8 cellular contexts compared by ENCODE assay signal in genomic region chr12:76032043-76032981, GRCh38. TPM values are rescaled to one million over a fixed set of nuclear protein-coding genes. Genes with fewer than 3 reads are reported as not detected.
DNase-seq lines count a peak whose midpoint lies in the region; ATAC-seq and TF ChIP-seq lines count a peak whose summit lies in the region.

No MANE protein-coding gene starts in this region.

- H3K4me1 ChIP-seq in mononuclear cell (ENCODE audit: insufficient read depth, low read length) (peaks cover 30% of the 10 kb centered on the region), suprapubic skin (peaks cover 31% of the 10 kb centered on the region)

- H3K36me3 ChIP-seq in suprapubic skin: no peaks in the 10 kb centered on the region

- peak; percentile 39 for ATAC-seq in GM21723 (IDR thresholded peaks at IDR 0.05; ENCODE audit: unreplicated experiment)

- TF ChIP-seq EP300 in Ishikawa (IDR thresholded peaks at IDR 0.05; ENCODE audit: borderline replicate concordance) (no peak), suprapubic skin (IDR thresholded peaks at IDR 0.05) (no peak)

- H3K9me3 ChIP-seq in mononuclear cell (ENCODE audit: low read depth, low read length) (no peaks in the 10 kb centered on the region), suprapubic skin (no peaks in the 10 kb centered on the region)

- 3% methylated on average over 46 of the region's 58 CpGs for WGBS in suprapubic skin

- no peak for TF ChIP-seq RAD21 in Ishikawa (IDR thresholded peaks at IDR 0.05; ENCODE audit: low read depth)

- no peak for TF ChIP-seq CTCF in suprapubic skin (IDR thresholded peaks at IDR 0.05)

- DNase-seq in GM03348 (ENCODE audit: low spot score) (peak; percentile 68), erythroblast (lab: John Stamatoyannopoulos, UW) (peak; percentile 72 to 84), suprapubic skin (ENCODE audit: low spot score in 2 of 2) (peak in 1 of 2 donors; percentile 83), NCI-H187 (lab: John Stamatoyannopoulos, UW) (no peak)
- peak; percentile 34 for DNase-seq in activated CD4-positive, alpha-beta T cell treated with anti-CD3 and anti-CD28 coated beads, Interleukin-2, amount 50 U/mL, for 1 hour

- peaks cover 39% of the 10 kb centered on the region for H3K27me3 ChIP-seq in mononuclear cell (ENCODE audit: insufficient read depth, low read length)
- H3K27me3 ChIP-seq in suprapubic skin: no peaks in the 10 kb centered on the region

- peak overlapping the region; percentile 94 for H3K27ac ChIP-seq in suprapubic skin

- peak overlapping the region; percentile 62 for H3K4me3 ChIP-seq in mononuclear cell (ENCODE audit: low read length)
- H3K4me3 ChIP-seq in suprapubic skin: peak overlapping the region; percentile 79

- TF ChIP-seq POLR2A in erythroblast (IDR thresholded peaks at IDR 0.05; ENCODE audit: low read length) (peak; percentile 59), suprapubic skin (IDR thresholded peaks at IDR 0.05) (no peak)

TF ChIP-seq in Ishikawa, 13 proteins besides CTCF, POLR2A, EP300 and RAD21:
- TF ChIP-seq TEAD4 (IDR thresholded peaks at IDR 0.05) (no peak), FOXM1 (IDR thresholded peaks at IDR 0.05; ENCODE audit: borderline replicate concordance, low read depth) (no peak), EGR1 (IDR thresholded peaks at IDR 0.05) (peak; percentile 12; the same call in 1 of the 2 replicates), MAX (IDR thresholded peaks at IDR 0.05) (no peak), TCF12 (IDR thresholded peaks at IDR 0.05; ENCODE audit: low read depth) (no peak), ZBTB7A (IDR thresholded peaks at IDR 0.05; ENCODE audit: low read depth) (no peak), USF1 (IDR thresholded peaks at IDR 0.05) (no peak), TAF1 (IDR thresholded peaks at IDR 0.05; ENCODE audit: low read depth) (no peak)

RNA-seq across cellular contexts. Expression of gene PHLDA1, which starts 0.7 kb away (rescaled TPM):
- total RNA-seq in mononuclear cell (52.5 TPM), suprapubic skin (10 to 100 TPM; 16.4 to 31.2 (median 23.3) TPM)

RNA-seq across cellular contexts. Expression of gene NAP1L1, which starts 52.2 kb away (rescaled TPM):
- total RNA-seq in mononuclear cell (401 TPM), suprapubic skin (100 to 1,000 TPM; 159 to 243 (median 186) TPM)

Comparison
In these comparisons a context has a peak if more than half of its experiments do, and no peak if none do; other contexts are left out.
1. DNase-seq: peak in GM03348 (single experiment), activated CD4-positive, alpha-beta T cell treated with anti-CD3 and anti-CD28 coated beads, Interleukin-2, amount 50 U/mL, for 1 hour (single experiment) and erythroblast (2 of 2); none in NCI-H187 (0 of 2).